Comparison of ENCODE assay signal across 32 cellular contexts in the genomic region with DNA sequence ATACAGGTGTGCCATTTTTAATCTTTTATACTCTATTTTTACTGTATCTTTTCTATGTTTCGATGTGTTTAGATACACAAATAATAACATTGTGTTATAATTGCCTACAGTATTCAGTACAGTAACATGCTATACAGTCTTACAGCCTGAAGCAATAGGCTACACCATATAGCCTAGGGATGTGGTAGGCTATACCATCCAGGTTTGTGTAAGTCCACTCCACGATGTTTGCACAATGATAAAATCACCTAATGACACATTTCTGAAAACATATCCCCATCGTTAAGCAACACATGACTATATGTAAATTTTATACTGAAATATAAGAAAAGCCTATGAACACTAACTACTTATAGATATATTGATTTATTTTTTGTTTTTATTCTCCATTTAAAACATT. TPM values are rescaled to one million over a fixed set of nuclear protein-coding genes. Genes with fewer than 3 reads are reported as not detected.
"Had no signal": no experiment of that assay in that cellular context is flagged by ENCODE, and none has a peak within 500 bp of the region (broad histone marks: within the 10 kb centered on the region; RNA-seq: fewer than 3 reads in every experiment).

No MANE protein-coding gene starts in this region.

- H3K9me3 ChIP-seq: ascending aorta had no signal

- FAIRE-seq: TTC549 had no signal

- DNase-seq: activated CD4-positive, alpha-beta memory T cell treated with anti-CD3 and anti-CD28 coated beads, Interleukin-2, amount 10 ng/mL, durations not matched to agents 7 days and 5 days; activated CD4-positive, alpha-beta T cell treated with anti-CD3 and anti-CD28 coated beads for 1 hour; activated CD4-positive, alpha-beta T cell treated with anti-CD3 and anti-CD28 coated beads for 36 hours; activated CD4-positive, alpha-beta T cell treated with anti-CD3 and anti-CD28 coated beads for 48 hours; activated CD4-positive, alpha-beta T cell treated with anti-CD3 and anti-CD28 coated beads, Interleukin-2, amount 10 ng/mL, durations not matched to agents 7 days and 5 days; activated CD4-positive, alpha-beta T cell treated with anti-CD3 and anti-CD28 coated beads, Interleukin-2, amount 50 U/mL, for 48 hours; activated CD4-positive, CD25-positive, alpha-beta regulatory T cell; activated CD8-positive, alpha-beta memory T cell treated with anti-CD3 and anti-CD28 coated beads for 24 hours; activated CD8-positive, alpha-beta memory T cell treated with anti-CD3 and anti-CD28 coated beads, Interleukin-2, amount 10 ng/mL, durations not matched to agents 7 days and 5 days; activated CD8-positive, alpha-beta memory T cell treated with anti-CD3 and anti-CD28 coated beads, Interleukin-2, amount 50 U/mL, for 48 hours; activated CD8-positive, alpha-beta T cell treated with anti-CD3 and anti-CD28 coated beads, Interleukin-2, amount 10 ng/mL, durations not matched to agents 7 days and 5 days; activated effector memory CD4-positive, alpha-beta T cell treated with Interleukin-2 at 50 U/mL for 16 hours; activated gamma-delta T cell; activated naive CD4-positive, alpha-beta T cell treated with anti-CD3 and anti-CD28 coated beads, Interleukin-2, amount 10 ng/mL, durations not matched to agents 7 days and 5 days; activated naive CD4-positive, alpha-beta T cell treated with Interleukin-2 at 50 U/mL for 16 hours; activated naive CD8-positive, alpha-beta T cell treated with anti-CD3 and anti-CD28 coated beads, Interleukin-2, amount 10 ng/mL, durations not matched to agents 7 days and 5 days; activated naive CD8-positive, alpha-beta T cell treated with anti-CD3 and anti-CD28 coated beads, Interleukin-2, amount 50 U/mL, for 24 hours; activated T-cell treated with anti-CD3 and anti-CD28 coated beads, Interleukin-2, amount 50 U/mL, for 24 hours; activated T-cell treated with anti-CD3 and anti-CD28 coated beads, Interleukin-2, amount 50 U/mL, for 48 hours; amygdala; anterior cingulate cortex; central memory CD4-positive, alpha-beta T cell; T-helper 2 cell; T-helper 9 cell; WERI-Rb-1 had no signal

- ATAC-seq: activated CD4-positive, alpha-beta T cell treated with anti-CD3 and anti-CD28 coated beads for 36 hours; activated CD4-positive, CD25-positive, alpha-beta regulatory T cell treated with anti-CD3 and anti-CD28 coated beads, Interleukin-2, amount 50 U/mL, for 24 hours; activated CD8-positive, alpha-beta memory T cell treated with anti-CD3 and anti-CD28 coated beads, Interleukin-2, amount 10 ng/mL, durations not matched to agents 7 days and 5 days; activated CD8-positive, alpha-beta T cell treated with anti-CD3 and anti-CD28 coated beads, Interleukin-2, amount 10 ng/mL, durations not matched to agents 7 days and 5 days; activated naive CD8-positive, alpha-beta T cell treated with anti-CD3 and anti-CD28 coated beads, Interleukin-2, amount 50 U/mL, for 24 hours; WTC11 had no signal

- H3K36me3 ChIP-seq: ascending aorta, WERI-Rb-1 had no signal

- H3K4me1 ChIP-seq: ascending aorta had no signal

- H3K27ac ChIP-seq: ascending aorta, WERI-Rb-1 had no signal

- H3K27me3 ChIP-seq: ascending aorta had no signal

- H3K4me3 ChIP-seq: ascending aorta had no signal

RNA-seq across cellular contexts. Expression of a gene that starts 48.9 kb away (rescaled TPM):
- total RNA-seq: activated CD4-positive, alpha-beta memory T cell treated with anti-CD3 and anti-CD28 coated beads, Interleukin-2, amount 10 ng/mL, durations not matched to agents 7 days and 5 days; activated CD4-positive, alpha-beta T cell treated with anti-CD3 and anti-CD28 coated beads for 36 hours; activated CD4-positive, alpha-beta T cell treated with anti-CD3 and anti-CD28 coated beads, Interleukin-2, amount 10 ng/mL, durations not matched to agents 7 days and 5 days; activated CD8-positive, alpha-beta memory T cell treated with anti-CD3 and anti-CD28 coated beads, Interleukin-2, amount 10 ng/mL, durations not matched to agents 7 days and 5 days; activated CD8-positive, alpha-beta T cell treated with anti-CD3 and anti-CD28 coated beads, Interleukin-2, amount 10 ng/mL, durations not matched to agents 7 days and 5 days; activated naive CD8-positive, alpha-beta T cell treated with anti-CD3 and anti-CD28 coated beads, Interleukin-2, amount 10 ng/mL, durations not matched to agents 7 days and 5 days; activated T-helper 2 cell treated with anti-CD3 and anti-CD28 coated beads, Interferon-gamma antibody, Interleukin-2, Interleukin-4, amounts not matched to agents 10 μg/mL and 5 μg/mL and 100 μg/mL, durations not matched to agents 14 hours and 24 hours and 36 hours; ascending aorta; cardiac septum; cerebellum; WTC11 had no signal
